15 cellular contexts compared by ENCODE assay signal in the genomic region with DNA sequence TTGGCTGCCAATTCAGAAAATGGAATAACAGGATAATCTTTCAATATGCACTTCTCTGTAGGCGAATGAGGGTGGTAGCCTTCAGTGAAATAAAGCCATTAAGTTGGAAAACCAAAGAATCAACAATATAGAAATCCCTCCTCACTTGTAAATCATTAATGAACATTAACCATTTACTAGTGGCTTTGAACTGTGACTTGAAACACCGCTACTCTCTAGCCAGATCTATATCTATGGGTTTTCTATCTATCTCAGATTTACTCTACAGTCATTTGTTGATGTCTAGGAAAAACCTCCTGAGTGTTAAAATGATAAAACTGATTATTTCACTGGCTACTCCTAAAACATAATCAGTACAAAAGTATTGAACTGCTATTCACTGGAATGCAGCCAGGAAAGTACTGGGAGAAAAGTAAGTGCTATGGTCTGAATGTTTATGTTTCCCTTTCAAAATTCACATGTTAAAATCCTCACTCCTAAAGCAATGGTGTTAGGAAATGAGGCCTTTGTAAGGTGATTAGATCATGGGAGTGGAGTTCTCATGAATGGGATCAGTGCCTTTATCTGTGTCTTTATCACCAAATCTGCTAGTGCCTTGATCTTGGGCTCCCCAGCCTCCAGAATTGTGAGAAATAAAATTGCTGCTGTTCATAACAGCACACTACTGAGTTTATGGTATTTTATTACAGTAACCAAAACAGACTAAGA. TPM values are rescaled to one million over a fixed set of nuclear protein-coding genes. Genes with fewer than 3 reads are reported as not detected.
DNase-seq lines count a peak whose midpoint lies in the region; ATAC-seq lines count a peak whose summit lies in the region.
"Had no signal": no experiment of that assay in that cellular context is flagged by ENCODE, and none has a peak within 500 bp of the region (broad histone marks: within the 10 kb centered on the region; RNA-seq: fewer than 3 reads in every experiment).

No MANE protein-coding gene starts in this region.

- no peak overlapping the region for H3K9ac ChIP-seq in mesendoderm (ENCODE audit: low read length)

- WGBS in mesendoderm (ENCODE audit: extremely low coverage, insufficient coverage, low lambda C conversion rate): no CpG with 5 or more reads among the region's 2 CpGs

- H3K23ac ChIP-seq in mesendoderm (ENCODE audit: low read length): no peak overlapping the region

- no peaks in the 10 kb centered on the region for H3K79me2 ChIP-seq in mesendoderm (ENCODE audit: control insufficient read depth, insufficient read depth, low read length)

- H3K4ac ChIP-seq in mesendoderm (ENCODE audit: low read depth, low read length): no peak overlapping the region

- H3K56ac ChIP-seq in mesendoderm (ENCODE audit: low read length): no peak overlapping the region

- H2BK5ac ChIP-seq in mesendoderm (ENCODE audit: low read length): no peak overlapping the region

- no peaks in the 10 kb centered on the region for H3K4me1 ChIP-seq in mesendoderm (ENCODE audit: control insufficient read depth, low read depth, low read length)

- no peak overlapping the region for H3K27ac ChIP-seq in mesendoderm (ENCODE audit: low read depth, low read length)
- H3K27ac ChIP-seq: neutrophil had no signal

- DNase-seq in mesendoderm: peak; percentile 59
- no peak for DNase-seq in NCI-H187 treated with DMSO at 0.1 percent for 48 hours (lab: John Stamatoyannopoulos, UW)
- no peak for DNase-seq in dedifferentiated amniotic fluid mesenchymal stem cell (ENCODE audit: extremely low spot score)
- DNase-seq: activated CD4-positive, alpha-beta T cell treated with anti-CD3 and anti-CD28 coated beads, Interleukin-2, amount 50 U/mL, for 48 hours; activated naive CD8-positive, alpha-beta T cell treated with anti-CD3 and anti-CD28 coated beads, Interleukin-2, amount 50 U/mL, for 24 hours; GDM1; hypothalamus; Kasumi-1; NCI-H526 treated with DMSO at 0.1 percent for 48 hours; substantia nigra had no signal

- ATAC-seq in GM19025 (IDR thresholded peaks at IDR 0.05; ENCODE audit: low read depth, unreplicated experiment) (peak; percentile 48), GM21825 (IDR thresholded peaks at IDR 0.05; ENCODE audit: unreplicated experiment) (peak; percentile 69), HG03175 (IDR thresholded peaks at IDR 0.05; ENCODE audit: unreplicated experiment) (peak; percentile 69), esophagus mucosa (no peak)
- ATAC-seq: activated naive CD8-positive, alpha-beta T cell treated with anti-CD3 and anti-CD28 coated beads, Interleukin-2, amount 50 U/mL, for 24 hours had no signal

- H2AK5ac ChIP-seq in mesendoderm (ENCODE audit: low read length): no peak overlapping the region

- H3K36me3 ChIP-seq in mesendoderm (ENCODE audit: control insufficient read depth, insufficient read depth, low read length): no peaks in the 10 kb centered on the region
- H3K36me3 ChIP-seq: neutrophil had no signal

- H3K18ac ChIP-seq in mesendoderm (ENCODE audit: low read length): no peak overlapping the region

- H4K8ac ChIP-seq in mesendoderm (ENCODE audit: low read depth, low read length): no peak overlapping the region

- H3K79me1 ChIP-seq in mesendoderm (ENCODE audit: low read length): no peaks in the 10 kb centered on the region

- no peak overlapping the region for H2BK15ac ChIP-seq in mesendoderm (replicated peaks; ENCODE audit: low read depth)

- no peaks in the 10 kb centered on the region for H3K27me3 ChIP-seq in mesendoderm (ENCODE audit: insufficient read depth, low read length, poor library complexity)

- no peak overlapping the region for H2BK120ac ChIP-seq in mesendoderm (ENCODE audit: low read depth, low read length)

- H3K4me3 ChIP-seq in mesendoderm (ENCODE audit: low read length): no peak overlapping the region

- no peak overlapping the region for H3K4me2 ChIP-seq in mesendoderm (ENCODE audit: low read length)

- no peak overlapping the region for H4K5ac ChIP-seq in mesendoderm (ENCODE audit: low read length)

RNA-seq across cellular contexts. Expression of gene OXCT1, which starts 8.5 kb away (rescaled TPM):
- 15.9 TPM for polyA plus RNA-seq in mesendoderm (2013, experiment 1 of 2)
- polyA plus RNA-seq in mesendoderm (2013, experiment 2 of 2): 17.1 TPM
- total RNA-seq in esophagus mucosa: 27.0 TPM

RNA-seq across cellular contexts. Expression of gene RIMOC1, which starts 25.4 kb away (rescaled TPM):
- 17.3 TPM for polyA plus RNA-seq in mesendoderm (2013, experiment 1 of 2)
- polyA plus RNA-seq in mesendoderm (2013, experiment 2 of 2): 16.4 TPM
- 23.7 TPM for total RNA-seq in esophagus mucosa

RNA-seq across cellular contexts. Expression of gene FBXO4, which starts 46.3 kb away (rescaled TPM):
- polyA plus RNA-seq in mesendoderm (2013, experiment 1 of 2): 0.63 TPM
- polyA plus RNA-seq in mesendoderm (2013, experiment 2 of 2): 0.85 TPM
- 12.5 TPM for total RNA-seq in esophagus mucosa
